In genomic region chr20:41249781-41250281, GRCh38 we compare ENCODE assay signal across 8 cellular contexts.
DNase-seq lines count a peak whose midpoint lies in the region; ATAC-seq and TF ChIP-seq lines count a peak whose summit lies in the region.

No MANE protein-coding gene starts in this region.

- CTCF ChIA-PET in AG04449 (lab: Yijun Ruan, JAX), result interaction anchor here (1.0 to 2.2 kb wide), 5 partner anchors 12 to 89 kb away, joined by 3 to 11 read pairs (median 8); no protein-coding TSS in a partner anchor
- CTCF ChIA-PET in T-cell (lab: Charles Lee), result no interaction called here

- H3K4me3 ChIP-seq in AG04449 (ENCODE audit: low read depth, low read length), result no peak overlapping the region
- H3K4me3 ChIP-seq in iPS-15b (ENCODE audit: low read depth, low read length), result peak overlapping the region; percentile 45

- peaks cover 5 to 17% of the 10 kb centered on the region in 2 donors for H3K36me3 Mint-ChIP-seq in stimulated activated naive B cell treated with anti-CD40 and anti-IgM and Interleukin-4, amounts not matched to agents 10 μg/mL and 1 μg/mL and 100 μg/mL, for 72 hours
- H3K36me3 Mint-ChIP-seq in T-cell, result no peaks in the 10 kb centered on the region

- TF ChIP-seq CTCF in AG04449 (IDR thresholded peaks at IDR 0.05; ENCODE audit: insufficient read depth, low read length, missing control alignments), result peak; percentile 20

- peaks cover 6% of the 10 kb centered on the region for H3K4me1 ChIP-seq in iPS-15b (ENCODE audit: control insufficient read depth, insufficient read depth, low read length)

- H3K4me1 Mint-ChIP-seq in stimulated activated naive B cell treated with anti-CD40 and anti-IgM and Interleukin-4, amounts not matched to agents 10 μg/mL and 1 μg/mL and 100 μg/mL, for 72 hours, result peaks cover 40 to 66% of the 10 kb centered on the region in 2 donors
- peaks cover 0 to 13% (median 8%) of the 10 kb centered on the region in 3 donors for H3K4me1 Mint-ChIP-seq in T-cell

- H3K9me3 Mint-ChIP-seq in stimulated activated naive B cell treated with anti-CD40 and anti-IgM and Interleukin-4, amounts not matched to agents 10 μg/mL and 1 μg/mL and 100 μg/mL, for 72 hours, result no peaks in the 10 kb centered on the region
- no peaks in the 10 kb centered on the region for H3K9me3 Mint-ChIP-seq in T-cell

- H3K27me3 Mint-ChIP-seq in stimulated activated naive B cell treated with anti-CD40 and anti-IgM and Interleukin-4, amounts not matched to agents 10 μg/mL and 1 μg/mL and 100 μg/mL, for 72 hours, result no peaks in the 10 kb centered on the region
- H3K27me3 Mint-ChIP-seq in T-cell, result no peaks in the 10 kb centered on the region

- peak overlapping the region; percentile 98 for H3K27ac Mint-ChIP-seq in stimulated activated naive B cell treated with anti-CD40 and anti-IgM and Interleukin-4, amounts not matched to agents 10 μg/mL and 1 μg/mL and 100 μg/mL, for 72 hours
- no peak overlapping the region for H3K27ac Mint-ChIP-seq in T-cell

- POLR2A ChIA-PET in AG04449 (lab: Yijun Ruan, JAX), result no interaction called here
- POLR2A ChIA-PET in T-cell (lab: Charles Lee), result no interaction called here

- H3K4me3 Mint-ChIP-seq in stimulated activated naive B cell treated with anti-CD40 and anti-IgM and Interleukin-4, amounts not matched to agents 10 μg/mL and 1 μg/mL and 100 μg/mL, for 72 hours, result peak overlapping the region; percentile 68 to 74
- no peak overlapping the region for H3K4me3 Mint-ChIP-seq in T-cell

- H3K9me3 ChIP-seq in iPS-15b (ENCODE audit: control insufficient read depth, insufficient read depth, low read length), result no peaks in the 10 kb centered on the region

- no peaks in the 10 kb centered on the region for H3K36me3 ChIP-seq in iPS-15b (ENCODE audit: control insufficient read depth, insufficient read depth, low read length)

- ATAC-seq in stimulated activated naive B cell treated with anti-CD40 and anti-IgM and Interleukin-4, amounts not matched to agents 10 μg/mL and 1 μg/mL and 100 μg/mL, for 72 hours (replicated peaks), result peak; percentile 48
- no peak for ATAC-seq in T-cell (replicated peaks in 1 of 4)

- DNase-seq in AG04449 (ENCODE audit: low read depth, low spot score) (no peak), HS-27A (ENCODE audit: low read depth) (peak; percentile 24), anterior cingulate cortex (lab: John Stamatoyannopoulos, UW) (peak in 30 of 58 donors; percentile 3 to 67 (median 24)), T-cell (no peak), NCI-H128 (lab: John Stamatoyannopoulos, UW; ENCODE audit: unreplicated experiment) (no peak), NCI-H1092 treated with DMSO at 0.1 percent for 48 hours (lab: John Stamatoyannopoulos, UW) (no peak)
- peak; percentile 35 for DNase-seq in stimulated activated naive B cell treated with anti-CD40 and anti-IgM and Interleukin-4, amounts not matched to agents 10 μg/mL and 1 μg/mL and 100 μg/mL, for 72 hours

- H3K9ac ChIP-seq in iPS-15b (ENCODE audit: low read depth, low read length), result no peak overlapping the region

- peaks cover 7% of the 10 kb centered on the region for H3K27me3 ChIP-seq in iPS-15b (ENCODE audit: control insufficient read depth, insufficient read depth, low read length)

Comparison
In these comparisons a context has a peak if more than half of its experiments do, and no peak if none do; other contexts are left out.
1. DNase-seq: peak in HS-27A (single experiment), anterior cingulate cortex (30 of 58) and stimulated activated naive B cell treated with anti-CD40 and anti-IgM and Interleukin-4, amounts not matched to agents 10 μg/mL and 1 μg/mL and 100 μg/mL, for 72 hours (single experiment); none in AG04449 (single experiment), T-cell (0 of 34), NCI-H128 (single experiment) and NCI-H1092 treated with DMSO at 0.1 percent for 48 hours (single experiment).
2. ATAC-seq: peak in stimulated activated naive B cell treated with anti-CD40 and anti-IgM and Interleukin-4, amounts not matched to agents 10 μg/mL and 1 μg/mL and 100 μg/mL, for 72 hours (2 of 2); none in T-cell (0 of 4).
3. H3K4me3 Mint-ChIP-seq: peak in stimulated activated naive B cell treated with anti-CD40 and anti-IgM and Interleukin-4, amounts not matched to agents 10 μg/mL and 1 μg/mL and 100 μg/mL, for 72 hours (2 of 2); none in T-cell (0 of 3).